Comparison of ENCODE assay signal across 1 cellular context in the genomic region with DNA sequence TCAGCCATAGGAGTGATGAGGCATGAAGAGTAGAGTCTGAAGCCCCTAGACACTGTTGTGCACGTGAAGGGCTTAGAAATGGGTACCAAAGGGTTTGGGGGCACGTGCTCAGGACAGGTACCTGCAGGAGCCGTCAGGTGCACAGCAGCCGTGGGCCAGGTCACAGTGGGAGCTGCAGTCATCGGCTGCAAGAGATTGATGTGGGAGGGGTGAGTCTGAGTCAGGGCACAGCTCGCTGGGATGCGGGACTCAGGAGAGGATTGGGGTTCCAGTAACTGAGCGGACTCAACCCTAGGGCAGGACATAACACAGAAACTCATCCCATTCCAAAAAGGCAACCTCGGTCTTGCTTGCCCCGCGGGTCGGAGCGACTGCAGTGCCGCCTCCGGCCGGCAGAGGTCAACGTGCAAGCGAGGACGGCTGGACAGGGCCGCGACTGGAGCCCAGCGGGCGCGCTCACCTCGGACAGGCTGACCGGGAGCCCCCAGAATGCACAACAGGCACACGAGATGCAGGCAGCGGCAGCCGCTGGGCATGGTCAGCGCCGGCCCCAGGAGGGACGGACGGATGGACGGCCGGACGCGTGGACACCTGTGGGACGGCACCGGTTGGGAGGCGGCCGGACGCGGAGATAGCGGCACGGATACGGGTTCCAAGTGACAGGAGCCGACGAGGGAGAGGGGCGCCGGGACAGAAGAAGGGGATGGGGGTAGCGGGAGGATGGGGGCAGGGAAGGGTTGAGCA.
TF ChIP-seq lines count a peak whose summit lies in the region.

No MANE protein-coding gene starts in this region.

TF ChIP-seq in K562, 482 proteins besides CTCF, POLR2A, EP300 and RAD21 (continued from another document and continues in another):
- TF ChIP-seq DDX20 (tag; IDR thresholded peaks at IDR 0.05; ENCODE audit: low read depth) (no peak), ZNF778 (CRISPR knock-in tag; IDR thresholded peaks at IDR 0.05) (no peak), TCFL5 (CRISPR knock-in tag; conservative IDR thresholded peaks at IDR 0.05) (no peak), ZBTB49 (CRISPR knock-in tag; IDR thresholded peaks at IDR 0.05; ENCODE audit: borderline replicate concordance) (no peak), CBFA2T2 (conservative IDR thresholded peaks at IDR 0.05) (no peak), MBD2 (IDR thresholded peaks at IDR 0.05; ENCODE audit: borderline replicate concordance, low read depth) (no peak), GTF2F1 (IDR thresholded peaks at IDR 0.05; ENCODE audit: low read depth, low read length) (no peak), ZBTB17 (CRISPR knock-in tag; IDR thresholded peaks at IDR 0.05) (no peak), FOXJ3 (CRISPR knock-in tag; IDR thresholded peaks at IDR 0.05) (no peak), ZHX1 (conservative IDR thresholded peaks at IDR 0.05; ENCODE audit: low read length) (no peak), NR0B1 (IDR thresholded peaks at IDR 0.05; ENCODE audit: partially characterized antibody) (no peak), ETV1 (tag; conservative IDR thresholded peaks at IDR 0.05; ENCODE audit: low read depth) (0 out of 2 replicates have a peak, but pooled peaks have one; percentile 28), ATF1 (CRISPR knock-in tag; IDR thresholded peaks at IDR 0.05) (no peak), ATF1 (tag; IDR thresholded peaks at IDR 0.05) (peak; percentile 37; the same call in 1 of the 2 replicates), ZNF609 (CRISPR knock-in tag; IDR thresholded peaks at IDR 0.05; ENCODE audit: borderline replicate concordance) (no peak), MYC (IDR thresholded peaks at IDR 0.05; ENCODE audit: low read depth, low read length) (peak; percentile 50; the same call in 1 of the 2 replicates), MYC (CRISPR knock-in tag; IDR thresholded peaks at IDR 0.05; ENCODE audit: borderline replicate concordance, low read depth) (no peak), ZNF668 (CRISPR knock-in tag; IDR thresholded peaks at IDR 0.05) (no peak)
- TF ChIP-seq, protein P1, sequence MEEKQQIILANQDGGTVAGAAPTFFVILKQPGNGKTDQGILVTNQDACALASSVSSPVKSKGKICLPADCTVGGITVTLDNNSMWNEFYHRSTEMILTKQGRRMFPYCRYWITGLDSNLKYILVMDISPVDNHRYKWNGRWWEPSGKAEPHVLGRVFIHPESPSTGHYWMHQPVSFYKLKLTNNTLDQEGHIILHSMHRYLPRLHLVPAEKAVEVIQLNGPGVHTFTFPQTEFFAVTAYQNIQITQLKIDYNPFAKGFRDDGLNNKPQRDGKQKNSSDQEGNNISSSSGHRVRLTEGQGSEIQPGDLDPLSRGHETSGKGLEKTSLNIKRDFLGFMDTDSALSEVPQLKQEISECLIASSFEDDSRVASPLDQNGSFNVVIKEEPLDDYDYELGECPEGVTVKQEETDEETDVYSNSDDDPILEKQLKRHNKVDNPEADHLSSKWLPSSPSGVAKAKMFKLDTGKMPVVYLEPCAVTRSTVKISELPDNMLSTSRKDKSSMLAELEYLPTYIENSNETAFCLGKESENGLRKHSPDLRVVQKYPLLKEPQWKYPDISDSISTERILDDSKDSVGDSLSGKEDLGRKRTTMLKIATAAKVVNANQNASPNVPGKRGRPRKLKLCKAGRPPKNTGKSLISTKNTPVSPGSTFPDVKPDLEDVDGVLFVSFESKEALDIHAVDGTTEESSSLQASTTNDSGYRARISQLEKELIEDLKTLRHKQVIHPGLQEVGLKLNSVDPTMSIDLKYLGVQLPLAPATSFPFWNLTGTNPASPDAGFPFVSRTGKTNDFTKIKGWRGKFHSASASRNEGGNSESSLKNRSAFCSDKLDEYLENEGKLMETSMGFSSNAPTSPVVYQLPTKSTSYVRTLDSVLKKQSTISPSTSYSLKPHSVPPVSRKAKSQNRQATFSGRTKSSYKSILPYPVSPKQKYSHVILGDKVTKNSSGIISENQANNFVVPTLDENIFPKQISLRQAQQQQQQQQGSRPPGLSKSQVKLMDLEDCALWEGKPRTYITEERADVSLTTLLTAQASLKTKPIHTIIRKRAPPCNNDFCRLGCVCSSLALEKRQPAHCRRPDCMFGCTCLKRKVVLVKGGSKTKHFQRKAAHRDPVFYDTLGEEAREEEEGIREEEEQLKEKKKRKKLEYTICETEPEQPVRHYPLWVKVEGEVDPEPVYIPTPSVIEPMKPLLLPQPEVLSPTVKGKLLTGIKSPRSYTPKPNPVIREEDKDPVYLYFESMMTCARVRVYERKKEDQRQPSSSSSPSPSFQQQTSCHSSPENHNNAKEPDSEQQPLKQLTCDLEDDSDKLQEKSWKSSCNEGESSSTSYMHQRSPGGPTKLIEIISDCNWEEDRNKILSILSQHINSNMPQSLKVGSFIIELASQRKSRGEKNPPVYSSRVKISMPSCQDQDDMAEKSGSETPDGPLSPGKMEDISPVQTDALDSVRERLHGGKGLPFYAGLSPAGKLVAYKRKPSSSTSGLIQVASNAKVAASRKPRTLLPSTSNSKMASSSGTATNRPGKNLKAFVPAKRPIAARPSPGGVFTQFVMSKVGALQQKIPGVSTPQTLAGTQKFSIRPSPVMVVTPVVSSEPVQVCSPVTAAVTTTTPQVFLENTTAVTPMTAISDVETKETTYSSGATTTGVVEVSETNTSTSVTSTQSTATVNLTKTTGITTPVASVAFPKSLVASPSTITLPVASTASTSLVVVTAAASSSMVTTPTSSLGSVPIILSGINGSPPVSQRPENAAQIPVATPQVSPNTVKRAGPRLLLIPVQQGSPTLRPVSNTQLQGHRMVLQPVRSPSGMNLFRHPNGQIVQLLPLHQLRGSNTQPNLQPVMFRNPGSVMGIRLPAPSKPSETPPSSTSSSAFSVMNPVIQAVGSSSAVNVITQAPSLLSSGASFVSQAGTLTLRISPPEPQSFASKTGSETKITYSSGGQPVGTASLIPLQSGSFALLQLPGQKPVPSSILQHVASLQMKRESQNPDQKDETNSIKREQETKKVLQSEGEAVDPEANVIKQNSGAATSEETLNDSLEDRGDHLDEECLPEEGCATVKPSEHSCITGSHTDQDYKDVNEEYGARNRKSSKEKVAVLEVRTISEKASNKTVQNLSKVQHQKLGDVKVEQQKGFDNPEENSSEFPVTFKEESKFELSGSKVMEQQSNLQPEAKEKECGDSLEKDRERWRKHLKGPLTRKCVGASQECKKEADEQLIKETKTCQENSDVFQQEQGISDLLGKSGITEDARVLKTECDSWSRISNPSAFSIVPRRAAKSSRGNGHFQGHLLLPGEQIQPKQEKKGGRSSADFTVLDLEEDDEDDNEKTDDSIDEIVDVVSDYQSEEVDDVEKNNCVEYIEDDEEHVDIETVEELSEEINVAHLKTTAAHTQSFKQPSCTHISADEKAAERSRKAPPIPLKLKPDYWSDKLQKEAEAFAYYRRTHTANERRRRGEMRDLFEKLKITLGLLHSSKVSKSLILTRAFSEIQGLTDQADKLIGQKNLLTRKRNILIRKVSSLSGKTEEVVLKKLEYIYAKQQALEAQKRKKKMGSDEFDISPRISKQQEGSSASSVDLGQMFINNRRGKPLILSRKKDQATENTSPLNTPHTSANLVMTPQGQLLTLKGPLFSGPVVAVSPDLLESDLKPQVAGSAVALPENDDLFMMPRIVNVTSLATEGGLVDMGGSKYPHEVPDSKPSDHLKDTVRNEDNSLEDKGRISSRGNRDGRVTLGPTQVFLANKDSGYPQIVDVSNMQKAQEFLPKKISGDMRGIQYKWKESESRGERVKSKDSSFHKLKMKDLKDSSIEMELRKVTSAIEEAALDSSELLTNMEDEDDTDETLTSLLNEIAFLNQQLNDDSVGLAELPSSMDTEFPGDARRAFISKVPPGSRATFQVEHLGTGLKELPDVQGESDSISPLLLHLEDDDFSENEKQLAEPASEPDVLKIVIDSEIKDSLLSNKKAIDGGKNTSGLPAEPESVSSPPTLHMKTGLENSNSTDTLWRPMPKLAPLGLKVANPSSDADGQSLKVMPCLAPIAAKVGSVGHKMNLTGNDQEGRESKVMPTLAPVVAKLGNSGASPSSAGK (IDR thresholded peaks at IDR 0.05): peak; percentile 51; the same call in 1 of the 2 replicates
- TF ChIP-seq, protein P2, sequence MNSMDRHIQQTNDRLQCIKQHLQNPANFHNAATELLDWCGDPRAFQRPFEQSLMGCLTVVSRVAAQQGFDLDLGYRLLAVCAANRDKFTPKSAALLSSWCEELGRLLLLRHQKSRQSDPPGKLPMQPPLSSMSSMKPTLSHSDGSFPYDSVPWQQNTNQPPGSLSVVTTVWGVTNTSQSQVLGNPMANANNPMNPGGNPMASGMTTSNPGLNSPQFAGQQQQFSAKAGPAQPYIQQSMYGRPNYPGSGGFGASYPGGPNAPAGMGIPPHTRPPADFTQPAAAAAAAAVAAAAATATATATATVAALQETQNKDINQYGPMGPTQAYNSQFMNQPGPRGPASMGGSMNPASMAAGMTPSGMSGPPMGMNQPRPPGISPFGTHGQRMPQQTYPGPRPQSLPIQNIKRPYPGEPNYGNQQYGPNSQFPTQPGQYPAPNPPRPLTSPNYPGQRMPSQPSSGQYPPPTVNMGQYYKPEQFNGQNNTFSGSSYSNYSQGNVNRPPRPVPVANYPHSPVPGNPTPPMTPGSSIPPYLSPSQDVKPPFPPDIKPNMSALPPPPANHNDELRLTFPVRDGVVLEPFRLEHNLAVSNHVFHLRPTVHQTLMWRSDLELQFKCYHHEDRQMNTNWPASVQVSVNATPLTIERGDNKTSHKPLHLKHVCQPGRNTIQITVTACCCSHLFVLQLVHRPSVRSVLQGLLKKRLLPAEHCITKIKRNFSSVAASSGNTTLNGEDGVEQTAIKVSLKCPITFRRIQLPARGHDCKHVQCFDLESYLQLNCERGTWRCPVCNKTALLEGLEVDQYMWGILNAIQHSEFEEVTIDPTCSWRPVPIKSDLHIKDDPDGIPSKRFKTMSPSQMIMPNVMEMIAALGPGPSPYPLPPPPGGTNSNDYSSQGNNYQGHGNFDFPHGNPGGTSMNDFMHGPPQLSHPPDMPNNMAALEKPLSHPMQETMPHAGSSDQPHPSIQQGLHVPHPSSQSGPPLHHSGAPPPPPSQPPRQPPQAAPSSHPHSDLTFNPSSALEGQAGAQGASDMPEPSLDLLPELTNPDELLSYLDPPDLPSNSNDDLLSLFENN (IDR thresholded peaks at IDR 0.05; ENCODE audit: low read depth in 2 of 2, low read length in 2 of 2): peak in 1 of 2 experiments; percentile 35; a peak in 1 of 4 replicates
